In the genomic region with DNA sequence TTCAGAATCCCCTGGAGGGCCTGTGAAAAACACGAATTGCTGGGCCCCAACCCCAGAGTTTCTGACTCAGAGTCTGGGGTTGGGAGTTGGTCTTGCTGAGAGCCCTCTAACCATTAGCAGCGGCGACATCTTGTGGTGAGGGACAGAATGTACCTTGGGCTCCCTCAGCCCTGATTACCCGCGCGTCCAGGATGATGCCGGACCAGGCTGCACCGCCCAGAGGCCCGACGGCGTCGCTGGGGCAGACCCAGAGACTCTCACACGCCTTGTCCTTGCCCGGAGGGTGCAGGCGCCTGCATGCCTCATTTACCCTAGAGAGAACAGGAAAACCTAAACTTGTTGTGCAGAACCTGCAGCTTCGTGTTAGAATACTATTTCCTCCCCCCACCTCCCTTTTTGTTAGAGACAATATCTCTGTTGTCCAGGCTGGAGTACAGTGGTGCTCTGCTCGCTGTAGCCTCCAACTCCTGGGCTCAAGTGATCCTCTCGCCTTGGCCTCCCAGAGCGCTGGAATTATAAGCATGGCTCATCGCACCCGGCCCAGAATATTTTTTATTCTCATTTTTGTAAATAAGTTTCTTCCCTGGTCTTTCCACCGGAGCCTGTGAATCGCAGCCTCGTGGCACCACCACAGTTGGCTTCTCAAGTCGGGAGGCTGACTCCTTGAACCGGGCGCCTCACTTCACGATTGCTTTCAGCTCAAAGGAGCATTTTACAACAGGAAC, we compare ENCODE assay signal across 8 cellular contexts. TPM values are rescaled to one million over a fixed set of nuclear protein-coding genes. Genes with fewer than 3 reads are reported as not detected.
DNase-seq lines count a peak whose midpoint lies in the region; ATAC-seq and TF ChIP-seq lines count a peak whose summit lies in the region.

No MANE protein-coding gene starts in this region.

- peaks cover 3% of the 10 kb centered on the region for H3K27me3 Mint-ChIP-seq in activated CD4-positive, alpha-beta memory T cell treated with anti-CD3 and anti-CD28 coated beads, Interleukin-2, amount 10 ng/mL, durations not matched to agents 7 days and 5 days
- H3K27me3 Mint-ChIP-seq in effector memory CD8-positive, alpha-beta T cell = peaks cover 0 to 14% of the 10 kb centered on the region in 2 donors
- H3K27me3 Mint-ChIP-seq in mesothelial cell of epicardium (ENCODE audit: low read depth) = peaks cover 2% of the 10 kb centered on the region

- CTCF ChIA-PET in activated CD4-positive, alpha-beta memory T cell treated with anti-CD3 and anti-CD28 coated beads, Interleukin-2, amount 10 ng/mL, durations not matched to agents 7 days and 5 days (lab: Charles Lee) = interaction anchor here (0.7 to 5.0 kb wide), 33 partner anchors 10 to 285 kb away, joined by 3 to 55 read pairs (median 5); partner anchors contain the start of genes NEK2, RD3, SLC30A1 and TRAF5

- peak; percentile 98 for DNase-seq in COLO829 (ENCODE audit: low spot score)
- peak; percentile 91 for DNase-seq in NCI-H82 treated with DMSO at 0.1 percent for 48 hours (lab: John Stamatoyannopoulos, UW; ENCODE audit: unreplicated experiment)
- peak; percentile 79 for DNase-seq in activated CD4-positive, alpha-beta memory T cell treated with anti-CD3 and anti-CD28 coated beads, Interleukin-2, amount 10 ng/mL, durations not matched to agents 7 days and 5 days
- DNase-seq in effector memory CD8-positive, alpha-beta T cell = peak; percentile 53 to 64 (median 59)
- peak; percentile 65 to 83 for DNase-seq in mesothelial cell of epicardium (ENCODE audit: low spot score in 2 of 2, unreplicated experiment in 2 of 2)
- peak; percentile 72 to 75 for DNase-seq in stimulated activated CD8-positive, alpha-beta memory T cell treated with anti-CD3 and anti-CD28 coated beads, Interleukin-15, amount 100 ng/mL, for 48 hours (ENCODE audit: low read depth in 2 of 2)

- no peak overlapping the region for H3K27ac Mint-ChIP-seq in activated CD4-positive, alpha-beta memory T cell treated with anti-CD3 and anti-CD28 coated beads, Interleukin-2, amount 10 ng/mL, durations not matched to agents 7 days and 5 days
- no peak overlapping the region for H3K27ac Mint-ChIP-seq in effector memory CD8-positive, alpha-beta T cell
- peak overlapping the region; percentile 66 for H3K27ac Mint-ChIP-seq in mesothelial cell of epicardium

- H3K4me3 Mint-ChIP-seq in activated CD4-positive, alpha-beta memory T cell treated with anti-CD3 and anti-CD28 coated beads, Interleukin-2, amount 10 ng/mL, durations not matched to agents 7 days and 5 days = peak overlapping the region; percentile 40
- H3K4me3 Mint-ChIP-seq in effector memory CD8-positive, alpha-beta T cell = peak overlapping the region; percentile 63 to 75
- peak overlapping the region; percentile 50 for H3K4me3 Mint-ChIP-seq in mesothelial cell of epicardium

- H3K36me3 Mint-ChIP-seq in activated CD4-positive, alpha-beta memory T cell treated with anti-CD3 and anti-CD28 coated beads, Interleukin-2, amount 10 ng/mL, durations not matched to agents 7 days and 5 days (ENCODE audit: low read depth) = no peaks in the 10 kb centered on the region
- H3K36me3 Mint-ChIP-seq in effector memory CD8-positive, alpha-beta T cell (ENCODE audit: insufficient read depth) = peaks cover 3% of the 10 kb centered on the region
- no peaks in the 10 kb centered on the region for H3K36me3 Mint-ChIP-seq in mesothelial cell of epicardium

- no peaks in the 10 kb centered on the region for H3K9me3 Mint-ChIP-seq in activated CD4-positive, alpha-beta memory T cell treated with anti-CD3 and anti-CD28 coated beads, Interleukin-2, amount 10 ng/mL, durations not matched to agents 7 days and 5 days
- no peaks in the 10 kb centered on the region for H3K9me3 Mint-ChIP-seq in effector memory CD8-positive, alpha-beta T cell
- H3K9me3 Mint-ChIP-seq in mesothelial cell of epicardium = no peaks in the 10 kb centered on the region

- peak; percentile 48 for TF ChIP-seq CTCF in mesothelial cell of epicardium (IDR thresholded peaks at IDR 0.05; ENCODE audit: unreplicated experiment)

- peaks cover 42% of the 10 kb centered on the region for H3K4me1 Mint-ChIP-seq in activated CD4-positive, alpha-beta memory T cell treated with anti-CD3 and anti-CD28 coated beads, Interleukin-2, amount 10 ng/mL, durations not matched to agents 7 days and 5 days
- peaks cover 5 to 13% of the 10 kb centered on the region in 2 donors for H3K4me1 Mint-ChIP-seq in effector memory CD8-positive, alpha-beta T cell (ENCODE audit: low read depth in 2 of 2)
- H3K4me1 Mint-ChIP-seq in mesothelial cell of epicardium = peaks cover 8% of the 10 kb centered on the region

- ATAC-seq in GM19468 (IDR thresholded peaks at IDR 0.05; ENCODE audit: extremely low read depth, unreplicated experiment) = peak; percentile 42
- ATAC-seq in HG03575 (IDR thresholded peaks at IDR 0.05; ENCODE audit: extremely low read depth, insufficient number of reproducible peaks, low FRiP score, unreplicated experiment) = peak; percentile 47
- ATAC-seq in effector memory CD8-positive, alpha-beta T cell (replicated peaks) = peak; percentile 66

- POLR2A ChIA-PET in activated CD4-positive, alpha-beta memory T cell treated with anti-CD3 and anti-CD28 coated beads, Interleukin-2, amount 10 ng/mL, durations not matched to agents 7 days and 5 days (lab: Charles Lee) = interaction anchor here (1.0 to 1.5 kb wide), 5 partner anchors 23 to 256 kb away, joined by 3 to 7 read pairs (median 5); partner anchors contain the start of genes RD3, SLC30A1 and TRAF5

RNA-seq across cellular contexts. Expression of gene RD3, which starts 22.2 kb away (rescaled TPM):
- not detected for total RNA-seq in activated CD4-positive, alpha-beta memory T cell treated with anti-CD3 and anti-CD28 coated beads, Interleukin-2, amount 10 ng/mL, durations not matched to agents 7 days and 5 days
- total RNA-seq in mesothelial cell of epicardium = 0.09 to 0.13 TPM (median 0.11 TPM) in 3 replicates

Comparison
In these comparisons a context has a peak if more than half of its experiments do, and no peak if none do; other contexts are left out.
1. Peak in every context shown above with its lines: DNase-seq and ATAC-seq.